1 cellular context compared by ENCODE assay signal in the genomic region with DNA sequence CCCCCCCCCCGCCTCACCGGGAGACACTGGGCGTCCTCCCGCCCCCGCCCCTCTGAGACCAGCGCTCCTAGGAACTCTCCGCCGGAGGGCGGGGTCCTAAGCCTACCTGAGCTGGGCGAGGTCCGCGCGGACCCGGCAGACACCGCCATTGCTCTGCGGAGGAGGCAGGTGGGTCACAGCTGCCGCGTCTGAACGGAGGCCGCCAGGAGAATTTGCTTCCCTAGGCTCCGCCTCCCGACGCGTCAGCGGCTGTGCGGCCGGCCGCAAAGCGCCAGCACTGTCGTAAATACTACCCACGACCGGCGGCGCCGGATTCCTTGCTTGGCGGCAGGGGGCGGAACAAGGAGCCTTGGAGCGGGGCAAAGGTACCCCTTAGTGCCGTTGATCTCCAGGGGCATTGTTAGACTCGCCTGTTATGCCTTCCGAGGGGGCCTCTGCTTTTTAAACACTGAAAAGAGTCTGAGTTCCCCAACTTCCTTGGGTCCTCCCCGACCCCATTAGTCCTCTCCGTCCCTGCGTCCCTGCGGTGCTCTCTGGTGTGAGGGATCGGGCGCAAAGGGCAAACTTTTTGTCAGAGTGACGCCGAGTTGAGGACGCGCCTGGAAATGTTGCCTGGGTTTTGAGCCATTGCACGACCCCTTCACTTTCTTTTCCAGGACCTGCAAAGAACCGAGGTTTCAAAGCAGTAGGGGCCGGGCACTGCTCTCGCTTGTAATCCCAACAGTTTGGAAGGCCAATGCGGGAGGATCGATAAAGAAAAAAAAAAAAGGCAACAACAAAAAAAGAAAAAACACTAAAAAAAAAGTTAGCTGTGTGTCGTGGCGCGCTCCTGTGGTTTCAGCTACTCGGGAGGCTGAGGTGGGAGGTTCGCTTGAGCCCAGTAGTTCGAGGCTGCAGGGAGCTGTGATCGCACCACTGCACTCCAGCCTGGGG.
TF ChIP-seq lines count a peak whose summit lies in the region.

A gene (minus strand): TSS at position 214 of the 933 bp plus-strand sequence. CDS start 65 bp downstream, at position 149.

TF ChIP-seq in GM12878, 131 proteins besides CTCF, POLR2A, EP300 and RAD21 (continued from another document and continues in another):
- TF ChIP-seq, protein P1, sequence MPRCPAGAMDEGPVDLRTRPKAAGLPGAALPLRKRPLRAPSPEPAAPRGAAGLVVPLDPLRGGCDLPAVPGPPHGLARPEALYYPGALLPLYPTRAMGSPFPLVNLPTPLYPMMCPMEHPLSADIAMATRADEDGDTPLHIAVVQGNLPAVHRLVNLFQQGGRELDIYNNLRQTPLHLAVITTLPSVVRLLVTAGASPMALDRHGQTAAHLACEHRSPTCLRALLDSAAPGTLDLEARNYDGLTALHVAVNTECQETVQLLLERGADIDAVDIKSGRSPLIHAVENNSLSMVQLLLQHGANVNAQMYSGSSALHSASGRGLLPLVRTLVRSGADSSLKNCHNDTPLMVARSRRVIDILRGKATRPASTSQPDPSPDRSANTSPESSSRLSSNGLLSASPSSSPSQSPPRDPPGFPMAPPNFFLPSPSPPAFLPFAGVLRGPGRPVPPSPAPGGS (IDR thresholded peaks at IDR 0.05; ENCODE audit: borderline replicate concordance, insufficient read depth, low read depth, low read length, poor library complexity, severe bottlenecking), result no peak
- TF ChIP-seq, protein P2, sequence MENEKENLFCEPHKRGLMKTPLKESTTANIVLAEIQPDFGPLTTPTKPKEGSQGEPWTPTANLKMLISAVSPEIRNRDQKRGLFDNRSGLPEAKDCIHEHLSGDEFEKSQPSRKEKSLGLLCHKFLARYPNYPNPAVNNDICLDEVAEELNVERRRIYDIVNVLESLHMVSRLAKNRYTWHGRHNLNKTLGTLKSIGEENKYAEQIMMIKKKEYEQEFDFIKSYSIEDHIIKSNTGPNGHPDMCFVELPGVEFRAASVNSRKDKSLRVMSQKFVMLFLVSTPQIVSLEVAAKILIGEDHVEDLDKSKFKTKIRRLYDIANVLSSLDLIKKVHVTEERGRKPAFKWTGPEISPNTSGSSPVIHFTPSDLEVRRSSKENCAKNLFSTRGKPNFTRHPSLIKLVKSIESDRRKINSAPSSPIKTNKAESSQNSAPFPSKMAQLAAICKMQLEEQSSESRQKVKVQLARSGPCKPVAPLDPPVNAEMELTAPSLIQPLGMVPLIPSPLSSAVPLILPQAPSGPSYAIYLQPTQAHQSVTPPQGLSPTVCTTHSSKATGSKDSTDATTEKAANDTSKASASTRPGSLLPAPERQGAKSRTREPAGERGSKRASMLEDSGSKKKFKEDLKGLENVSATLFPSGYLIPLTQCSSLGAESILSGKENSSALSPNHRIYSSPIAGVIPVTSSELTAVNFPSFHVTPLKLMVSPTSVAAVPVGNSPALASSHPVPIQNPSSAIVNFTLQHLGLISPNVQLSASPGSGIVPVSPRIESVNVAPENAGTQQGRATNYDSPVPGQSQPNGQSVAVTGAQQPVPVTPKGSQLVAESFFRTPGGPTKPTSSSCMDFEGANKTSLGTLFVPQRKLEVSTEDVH (IDR thresholded peaks at IDR 0.05; ENCODE audit: low read depth, partially characterized antibody), result no peak
- TF ChIP-seq SPI1 (IDR thresholded peaks at IDR 0.05; ENCODE audit: borderline replicate concordance, insufficient read depth, low read depth, low read length) (peak; percentile 31; the same call in 1 of the 2 replicates), RELA (IDR thresholded peaks at IDR 0.05; ENCODE audit: borderline replicate concordance, partially characterized antibody) (peak; percentile 55), KDM1A (IDR thresholded peaks at IDR 0.05; ENCODE audit: borderline replicate concordance) (no peak), SRF (IDR thresholded peaks at IDR 0.05; ENCODE audit: low read depth in 2 of 2, low read length in 2 of 2) (0 out of 4 replicates have a peak, but pooled peaks of 1 of the 2 experiments have one; percentile 7), CREM (IDR thresholded peaks at IDR 0.05; ENCODE audit: low read depth) (peak; percentile 93), BRCA1 (IDR thresholded peaks at IDR 0.05; ENCODE audit: low read depth, low read length) (no peak), ZNF274 (IDR thresholded peaks at IDR 0.05; ENCODE audit: insufficient read depth, insufficient read length) (no peak), RFX5 (IDR thresholded peaks at IDR 0.05; ENCODE audit: low read depth, low read length) (no peak), YBX1 (IDR thresholded peaks at IDR 0.05) (no peak), GABPA (IDR thresholded peaks at IDR 0.05; ENCODE audit: low read depth) (no peak), GATAD2B (conservative IDR thresholded peaks at IDR 0.05; ENCODE audit: low read depth) (no peak; the same call in 1 of the 2 replicates), IKZF2 (IDR thresholded peaks at IDR 0.05) (no peak), DPF2 (IDR thresholded peaks at IDR 0.05) (no peak), RAD51 (IDR thresholded peaks at IDR 0.05) (no peak), FOXK2 (IDR thresholded peaks at IDR 0.05) (peak; percentile 34; the same call in 1 of the 2 replicates), SUPT20H (IDR thresholded peaks at IDR 0.05; ENCODE audit: borderline replicate concordance, control insufficient read depth, low read depth, low read length) (no peak), MYC (IDR thresholded peaks at IDR 0.05; ENCODE audit: insufficient read depth, insufficient read length, insufficient replicate concordance, low read length, severe bottlenecking) (peak; percentile 46), MTA2 (IDR thresholded peaks at IDR 0.05; ENCODE audit: low read depth) (0 out of 2 replicates have a peak, but pooled peaks have one; percentile 32), TCF7 (IDR thresholded peaks at IDR 0.05; ENCODE audit: borderline replicate concordance) (no peak), RUNX3 (IDR thresholded peaks at IDR 0.05; ENCODE audit: low read length) (peak; percentile 48), PAX5 (IDR thresholded peaks at IDR 0.05; ENCODE audit: borderline replicate concordance, low read depth, low read length) (peak; percentile 60; the same call in 1 of the 2 replicates), IRF4 (IDR thresholded peaks at IDR 0.05; ENCODE audit: low read depth, low read length) (no peak)
- TF ChIP-seq, protein P3, sequence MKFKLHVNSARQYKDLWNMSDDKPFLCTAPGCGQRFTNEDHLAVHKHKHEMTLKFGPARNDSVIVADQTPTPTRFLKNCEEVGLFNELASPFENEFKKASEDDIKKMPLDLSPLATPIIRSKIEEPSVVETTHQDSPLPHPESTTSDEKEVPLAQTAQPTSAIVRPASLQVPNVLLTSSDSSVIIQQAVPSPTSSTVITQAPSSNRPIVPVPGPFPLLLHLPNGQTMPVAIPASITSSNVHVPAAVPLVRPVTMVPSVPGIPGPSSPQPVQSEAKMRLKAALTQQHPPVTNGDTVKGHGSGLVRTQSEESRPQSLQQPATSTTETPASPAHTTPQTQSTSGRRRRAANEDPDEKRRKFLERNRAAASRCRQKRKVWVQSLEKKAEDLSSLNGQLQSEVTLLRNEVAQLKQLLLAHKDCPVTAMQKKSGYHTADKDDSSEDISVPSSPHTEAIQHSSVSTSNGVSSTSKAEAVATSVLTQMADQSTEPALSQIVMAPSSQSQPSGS (IDR thresholded peaks at IDR 0.05; ENCODE audit: low read length), result no peak
- TF ChIP-seq, protein P4, sequence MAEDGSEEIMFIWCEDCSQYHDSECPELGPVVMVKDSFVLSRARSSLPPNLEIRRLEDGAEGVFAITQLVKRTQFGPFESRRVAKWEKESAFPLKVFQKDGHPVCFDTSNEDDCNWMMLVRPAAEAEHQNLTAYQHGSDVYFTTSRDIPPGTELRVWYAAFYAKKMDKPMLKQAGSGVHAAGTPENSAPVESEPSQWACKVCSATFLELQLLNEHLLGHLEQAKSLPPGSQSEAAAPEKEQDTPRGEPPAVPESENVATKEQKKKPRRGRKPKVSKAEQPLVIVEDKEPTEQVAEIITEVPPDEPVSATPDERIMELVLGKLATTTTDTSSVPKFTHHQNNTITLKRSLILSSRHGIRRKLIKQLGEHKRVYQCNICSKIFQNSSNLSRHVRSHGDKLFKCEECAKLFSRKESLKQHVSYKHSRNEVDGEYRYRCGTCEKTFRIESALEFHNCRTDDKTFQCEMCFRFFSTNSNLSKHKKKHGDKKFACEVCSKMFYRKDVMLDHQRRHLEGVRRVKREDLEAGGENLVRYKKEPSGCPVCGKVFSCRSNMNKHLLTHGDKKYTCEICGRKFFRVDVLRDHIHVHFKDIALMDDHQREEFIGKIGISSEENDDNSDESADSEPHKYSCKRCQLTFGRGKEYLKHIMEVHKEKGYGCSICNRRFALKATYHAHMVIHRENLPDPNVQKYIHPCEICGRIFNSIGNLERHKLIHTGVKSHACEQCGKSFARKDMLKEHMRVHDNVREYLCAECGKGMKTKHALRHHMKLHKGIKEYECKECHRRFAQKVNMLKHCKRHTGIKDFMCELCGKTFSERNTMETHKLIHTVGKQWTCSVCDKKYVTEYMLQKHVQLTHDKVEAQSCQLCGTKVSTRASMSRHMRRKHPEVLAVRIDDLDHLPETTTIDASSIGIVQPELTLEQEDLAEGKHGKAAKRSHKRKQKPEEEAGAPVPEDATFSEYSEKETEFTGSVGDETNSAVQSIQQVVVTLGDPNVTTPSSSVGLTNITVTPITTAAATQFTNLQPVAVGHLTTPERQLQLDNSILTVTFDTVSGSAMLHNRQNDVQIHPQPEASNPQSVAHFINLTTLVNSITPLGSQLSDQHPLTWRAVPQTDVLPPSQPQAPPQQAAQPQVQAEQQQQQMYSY (CRISPR knock-in tag; IDR thresholded peaks at IDR 0.05), result no peak
- TF ChIP-seq, protein P5, sequence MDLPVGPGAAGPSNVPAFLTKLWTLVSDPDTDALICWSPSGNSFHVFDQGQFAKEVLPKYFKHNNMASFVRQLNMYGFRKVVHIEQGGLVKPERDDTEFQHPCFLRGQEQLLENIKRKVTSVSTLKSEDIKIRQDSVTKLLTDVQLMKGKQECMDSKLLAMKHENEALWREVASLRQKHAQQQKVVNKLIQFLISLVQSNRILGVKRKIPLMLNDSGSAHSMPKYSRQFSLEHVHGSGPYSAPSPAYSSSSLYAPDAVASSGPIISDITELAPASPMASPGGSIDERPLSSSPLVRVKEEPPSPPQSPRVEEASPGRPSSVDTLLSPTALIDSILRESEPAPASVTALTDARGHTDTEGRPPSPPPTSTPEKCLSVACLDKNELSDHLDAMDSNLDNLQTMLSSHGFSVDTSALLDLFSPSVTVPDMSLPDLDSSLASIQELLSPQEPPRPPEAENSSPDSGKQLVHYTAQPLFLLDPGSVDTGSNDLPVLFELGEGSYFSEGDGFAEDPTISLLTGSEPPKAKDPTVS (IDR thresholded peaks at IDR 0.05; ENCODE audit: low read depth, low read length), result no peak
- TF ChIP-seq, protein P6, sequence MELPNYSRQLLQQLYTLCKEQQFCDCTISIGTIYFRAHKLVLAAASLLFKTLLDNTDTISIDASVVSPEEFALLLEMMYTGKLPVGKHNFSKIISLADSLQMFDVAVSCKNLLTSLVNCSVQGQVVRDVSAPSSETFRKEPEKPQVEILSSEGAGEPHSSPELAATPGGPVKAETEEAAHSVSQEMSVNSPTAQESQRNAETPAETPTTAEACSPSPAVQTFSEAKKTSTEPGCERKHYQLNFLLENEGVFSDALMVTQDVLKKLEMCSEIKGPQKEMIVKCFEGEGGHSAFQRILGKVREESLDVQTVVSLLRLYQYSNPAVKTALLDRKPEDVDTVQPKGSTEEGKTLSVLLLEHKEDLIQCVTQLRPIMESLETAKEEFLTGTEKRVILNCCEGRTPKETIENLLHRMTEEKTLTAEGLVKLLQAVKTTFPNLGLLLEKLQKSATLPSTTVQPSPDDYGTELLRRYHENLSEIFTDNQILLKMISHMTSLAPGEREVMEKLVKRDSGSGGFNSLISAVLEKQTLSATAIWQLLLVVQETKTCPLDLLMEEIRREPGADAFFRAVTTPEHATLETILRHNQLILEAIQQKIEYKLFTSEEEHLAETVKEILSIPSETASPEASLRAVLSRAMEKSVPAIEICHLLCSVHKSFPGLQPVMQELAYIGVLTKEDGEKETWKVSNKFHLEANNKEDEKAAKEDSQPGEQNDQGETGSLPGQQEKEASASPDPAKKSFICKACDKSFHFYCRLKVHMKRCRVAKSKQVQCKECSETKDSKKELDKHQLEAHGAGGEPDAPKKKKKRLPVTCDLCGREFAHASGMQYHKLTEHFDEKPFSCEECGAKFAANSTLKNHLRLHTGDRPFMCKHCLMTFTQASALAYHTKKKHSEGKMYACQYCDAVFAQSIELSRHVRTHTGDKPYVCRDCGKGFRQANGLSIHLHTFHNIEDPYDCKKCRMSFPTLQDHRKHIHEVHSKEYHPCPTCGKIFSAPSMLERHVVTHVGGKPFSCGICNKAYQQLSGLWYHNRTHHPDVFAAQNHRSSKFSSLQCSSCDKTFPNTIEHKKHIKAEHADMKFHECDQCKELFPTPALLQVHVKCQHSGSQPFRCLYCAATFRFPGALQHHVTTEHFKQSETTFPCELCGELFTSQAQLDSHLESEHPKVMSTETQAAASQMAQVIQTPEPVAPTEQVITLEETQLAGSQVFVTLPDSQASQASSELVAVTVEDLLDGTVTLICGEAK (IDR thresholded peaks at IDR 0.05; ENCODE audit: borderline replicate concordance), result peak; percentile 53; the same call in 1 of the 2 replicates
- TF ChIP-seq, protein P7, sequence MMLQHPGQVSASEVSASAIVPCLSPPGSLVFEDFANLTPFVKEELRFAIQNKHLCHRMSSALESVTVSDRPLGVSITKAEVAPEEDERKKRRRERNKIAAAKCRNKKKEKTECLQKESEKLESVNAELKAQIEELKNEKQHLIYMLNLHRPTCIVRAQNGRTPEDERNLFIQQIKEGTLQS (IDR thresholded peaks at IDR 0.05; ENCODE audit: borderline replicate concordance, extremely low read depth, low read depth, low read length), result peak; percentile 84; the same call in 1 of the 2 replicates
- TF ChIP-seq, protein P8, sequence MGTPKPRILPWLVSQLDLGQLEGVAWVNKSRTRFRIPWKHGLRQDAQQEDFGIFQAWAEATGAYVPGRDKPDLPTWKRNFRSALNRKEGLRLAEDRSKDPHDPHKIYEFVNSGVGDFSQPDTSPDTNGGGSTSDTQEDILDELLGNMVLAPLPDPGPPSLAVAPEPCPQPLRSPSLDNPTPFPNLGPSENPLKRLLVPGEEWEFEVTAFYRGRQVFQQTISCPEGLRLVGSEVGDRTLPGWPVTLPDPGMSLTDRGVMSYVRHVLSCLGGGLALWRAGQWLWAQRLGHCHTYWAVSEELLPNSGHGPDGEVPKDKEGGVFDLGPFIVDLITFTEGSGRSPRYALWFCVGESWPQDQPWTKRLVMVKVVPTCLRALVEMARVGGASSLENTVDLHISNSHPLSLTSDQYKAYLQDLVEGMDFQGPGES (IDR thresholded peaks at IDR 0.05), result no peak
- TF ChIP-seq, protein P9, sequence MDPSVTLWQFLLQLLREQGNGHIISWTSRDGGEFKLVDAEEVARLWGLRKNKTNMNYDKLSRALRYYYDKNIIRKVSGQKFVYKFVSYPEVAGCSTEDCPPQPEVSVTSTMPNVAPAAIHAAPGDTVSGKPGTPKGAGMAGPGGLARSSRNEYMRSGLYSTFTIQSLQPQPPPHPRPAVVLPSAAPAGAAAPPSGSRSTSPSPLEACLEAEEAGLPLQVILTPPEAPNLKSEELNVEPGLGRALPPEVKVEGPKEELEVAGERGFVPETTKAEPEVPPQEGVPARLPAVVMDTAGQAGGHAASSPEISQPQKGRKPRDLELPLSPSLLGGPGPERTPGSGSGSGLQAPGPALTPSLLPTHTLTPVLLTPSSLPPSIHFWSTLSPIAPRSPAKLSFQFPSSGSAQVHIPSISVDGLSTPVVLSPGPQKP (IDR thresholded peaks at IDR 0.05; ENCODE audit: low read depth, low read length), result 0 out of 2 replicates have a peak, but pooled peaks have one; percentile 26
- TF ChIP-seq, protein P10, sequence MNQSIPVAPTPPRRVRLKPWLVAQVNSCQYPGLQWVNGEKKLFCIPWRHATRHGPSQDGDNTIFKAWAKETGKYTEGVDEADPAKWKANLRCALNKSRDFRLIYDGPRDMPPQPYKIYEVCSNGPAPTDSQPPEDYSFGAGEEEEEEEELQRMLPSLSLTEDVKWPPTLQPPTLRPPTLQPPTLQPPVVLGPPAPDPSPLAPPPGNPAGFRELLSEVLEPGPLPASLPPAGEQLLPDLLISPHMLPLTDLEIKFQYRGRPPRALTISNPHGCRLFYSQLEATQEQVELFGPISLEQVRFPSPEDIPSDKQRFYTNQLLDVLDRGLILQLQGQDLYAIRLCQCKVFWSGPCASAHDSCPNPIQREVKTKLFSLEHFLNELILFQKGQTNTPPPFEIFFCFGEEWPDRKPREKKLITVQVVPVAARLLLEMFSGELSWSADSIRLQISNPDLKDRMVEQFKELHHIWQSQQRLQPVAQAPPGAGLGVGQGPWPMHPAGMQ (IDR thresholded peaks at IDR 0.05; ENCODE audit: borderline replicate concordance), result no peak
